ENCODE assay signal across 13 cellular contexts in the genomic region with DNA sequence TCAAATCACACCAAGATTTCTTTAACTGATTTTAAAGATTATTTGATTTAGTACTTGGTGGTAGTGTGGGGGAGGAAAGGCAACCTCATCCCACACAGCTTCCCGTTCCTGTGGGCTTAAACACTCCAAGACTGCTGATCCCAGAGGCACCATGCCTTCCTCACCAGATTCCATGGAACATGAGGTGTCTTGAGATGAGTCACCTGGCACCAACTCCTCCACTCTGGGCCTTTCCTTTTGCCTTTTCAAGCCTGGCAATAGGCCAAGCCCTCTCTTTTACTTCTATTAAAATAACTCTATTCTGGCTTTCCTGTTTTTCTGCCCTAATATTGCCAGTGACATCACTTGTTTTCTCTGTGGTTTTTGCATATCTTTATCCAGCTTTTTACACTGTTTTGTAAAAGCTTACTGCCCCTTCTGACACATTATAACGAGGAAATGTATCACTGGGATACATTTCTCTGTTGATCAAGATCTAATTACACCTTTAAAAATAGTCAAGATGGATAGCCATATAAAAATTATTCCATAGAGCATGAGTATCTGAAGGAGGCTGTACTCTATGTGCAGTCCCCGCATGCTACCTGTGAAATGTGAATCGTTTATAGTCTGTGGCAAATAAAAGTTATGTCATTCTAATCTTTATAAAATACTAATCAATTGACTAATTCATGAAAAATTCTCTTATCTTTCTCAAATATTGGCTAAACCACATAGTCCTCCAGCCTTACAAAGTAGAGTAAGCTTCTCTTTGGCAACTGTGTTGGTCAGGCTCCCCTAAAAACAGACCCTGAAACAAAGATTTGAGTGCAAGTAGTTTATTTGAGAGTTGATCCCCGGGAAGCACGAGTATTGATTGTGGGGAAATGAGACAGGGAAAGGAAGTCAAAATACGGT.
DNase-seq lines count a peak whose midpoint lies in the region; ATAC-seq, FAIRE-seq and TF ChIP-seq lines count a peak whose summit lies in the region.
"Had no signal": no experiment of that assay in that cellular context is flagged by ENCODE, and none has a peak within 500 bp of the region (broad histone marks: within the 10 kb centered on the region; RNA-seq: fewer than 3 reads in every experiment).

No MANE protein-coding gene starts in this region.

- no peak overlapping the region for H3K4me3 Mint-ChIP-seq in T-helper 2 cell treated with Interferon-gamma antibody and Interleukin-4, amounts not matched to agents 5 μg/mL and 100 μg/mL, for 36 hours
- H3K4me3 Mint-ChIP-seq: H9 had no signal

- no peak overlapping the region for H2AFZ ChIP-seq in HepG2 (ENCODE audit: low read length)

- H3K79me2 ChIP-seq in HepG2 (ENCODE audit: insufficient read depth, low read length): no peaks in the 10 kb centered on the region

- no TSS peak for BruUV-seq in HepG2 (replicated peaks; lab: Mats Ljungman, UMichigan)

- TF ChIP-seq POLR2A in HepG2 (IDR thresholded peaks at IDR 0.05; ENCODE audit: insufficient read depth in 1 of 2, low read depth in 2 of 2, low read length in 2 of 2): no peak

- H3K27me3 ChIP-seq in bronchial epithelial cell (ENCODE audit: control insufficient read depth, insufficient read depth, low read length) (no peaks in the 10 kb centered on the region), HepG2 (ENCODE audit: control insufficient read depth in 1 of 2, insufficient read depth in 2 of 2, low read length in 2 of 2) (no peaks in the 10 kb centered on the region)

- DNase-seq in AG04449 (ENCODE audit: low read depth, low spot score) (peak; percentile 88), HT1080 (ENCODE audit: low read depth) (peak; percentile 94), bronchial epithelial cell (ENCODE audit: low read depth) (peak; percentile 94), kidney tubule cell (ENCODE audit: low spot score) (peak; percentile 95), HepG2 (ENCODE audit: low spot score) (no peak)
- no peak for DNase-seq in stimulated activated CD4-positive, alpha-beta T cell treated with anti-CD3 and anti-CD28 coated beads, Interleukin-2, amount 100 ng/mL, for 48 hours
- no peak for DNase-seq in T-helper 2 cell treated with Interferon-gamma antibody and Interleukin-4, amounts not matched to agents 5 μg/mL and 100 μg/mL, for 36 hours (ENCODE audit: low spot score)
- DNase-seq: activated effector memory CD4-positive, alpha-beta T cell treated with anti-CD3 and anti-CD28 coated beads, Interleukin-2, amount 50 U/mL, for 16 hours; CD4-positive, CD25-positive, alpha-beta regulatory T cell; H9; NCI-H69 had no signal

- H3K4me3 ChIP-seq in AG04449 (ENCODE audit: low read depth, low read length): no peak overlapping the region
- no peak overlapping the region for H3K4me3 ChIP-seq in bronchial epithelial cell (ENCODE audit: low read depth, low read length)
- H3K4me3 ChIP-seq in HepG2 (replicated peaks in 1 of 3; ENCODE audit: insufficient read depth in 1 of 3, low read depth in 2 of 3, low read length in 3 of 3): no peak overlapping the region

- in situ Hi-C loops in HepG2 (cut with HindIII; ENCODE audit: extremely low pct_ligation_motif_present, low pct_unique_long_range_greater_than_20kb): no loop called here

- H3K27ac Mint-ChIP-seq in T-helper 2 cell treated with Interferon-gamma antibody and Interleukin-4, amounts not matched to agents 5 μg/mL and 100 μg/mL, for 36 hours: no peak overlapping the region
- H3K27ac Mint-ChIP-seq: CD4-positive, CD25-positive, alpha-beta regulatory T cell; H9 had no signal

- no peak overlapping the region for H3K27ac ChIP-seq in HepG2 (ENCODE audit: extremely low read length, insufficient read depth, low read length)

- no peaks in the 10 kb centered on the region for H3K9me3 Mint-ChIP-seq in T-helper 2 cell treated with Interferon-gamma antibody and Interleukin-4, amounts not matched to agents 5 μg/mL and 100 μg/mL, for 36 hours
- H3K9me3 Mint-ChIP-seq: H9 had no signal

- H3K4me1 ChIP-seq in HepG2 (ENCODE audit: insufficient read depth, low read length): no peaks in the 10 kb centered on the region

- intact Hi-C loops in HepG2 (cut with micrococcal nuclease; ENCODE audit: unreplicated experiment): no loop called here

- CTCF ChIA-PET in AG04449 (lab: Yijun Ruan, JAX) (interaction anchor here (1.4 kb wide), 1 partner anchor 216 kb away, joined by 5 read pairs; no protein-coding TSS in a partner anchor), HepG2 (lab: Yijun Ruan, JAX; ENCODE audit: low intra/inter-chr PET ratio, low total read pairs) (no interaction called here)

- no peak for FAIRE-seq in bronchial epithelial cell (lab: Jason Lieb, UNC)
- no peak for FAIRE-seq in HepG2 (lab: Jason Lieb, UNC)
- FAIRE-seq: endometrium had no signal

- H3K36me3 ChIP-seq in bronchial epithelial cell (ENCODE audit: control insufficient read depth, insufficient read depth, low read length) (no peaks in the 10 kb centered on the region), HepG2 (replicated peaks in 1 of 2; ENCODE audit: control insufficient read depth in 1 of 2, insufficient read depth in 2 of 2, low read length in 2 of 2) (no peaks in the 10 kb centered on the region)

- no peaks in the 10 kb centered on the region for H3K36me3 Mint-ChIP-seq in T-helper 2 cell treated with Interferon-gamma antibody and Interleukin-4, amounts not matched to agents 5 μg/mL and 100 μg/mL, for 36 hours (ENCODE audit: low read depth)
- H3K36me3 Mint-ChIP-seq: CD4-positive, CD25-positive, alpha-beta regulatory T cell had no signal

- H3K4me1 Mint-ChIP-seq in T-helper 2 cell treated with Interferon-gamma antibody and Interleukin-4, amounts not matched to agents 5 μg/mL and 100 μg/mL, for 36 hours (ENCODE audit: low read depth): no peaks in the 10 kb centered on the region
- H3K4me1 Mint-ChIP-seq: CD4-positive, CD25-positive, alpha-beta regulatory T cell; H9 had no signal

- H3K9me3 ChIP-seq in HepG2 (ENCODE audit: low read length): no peaks in the 10 kb centered on the region

- POLR2A ChIA-PET in AG04449 (lab: Yijun Ruan, JAX): no interaction called here
- POLR2A ChIA-PET in HepG2 (lab: Yijun Ruan, JAX): no interaction called here

- 2% methylated on average over 7 of the region's 7 CpGs for whole genome bisulfite sequencing in HepG2 (ENCODE audit: low lambda C conversion rate)

- TF ChIP-seq EP300 in HepG2 (IDR thresholded peaks at IDR 0.05; ENCODE audit: low read depth in 2 of 2, low read length in 2 of 2) (no peak), HepG2 (CRISPR knock-in tag; IDR thresholded peaks at IDR 0.05; ENCODE audit: borderline replicate concordance) (no peak)

- ATAC-seq in HepG2 (no peak), HG03108 (IDR thresholded peaks at IDR 0.05; ENCODE audit: unreplicated experiment) (no peak)

- no peak overlapping the region for H3K4me2 ChIP-seq in HepG2 (ENCODE audit: low read depth, low read length)

- TF ChIP-seq CTCF in AG04449 (IDR thresholded peaks at IDR 0.05; ENCODE audit: insufficient read depth, low read length, missing control alignments): no peak
- TF ChIP-seq CTCF in bronchial epithelial cell (IDR thresholded peaks at IDR 0.05; ENCODE audit: insufficient read depth, low read length, severe bottlenecking): no peak
- no peak for TF ChIP-seq CTCF in HepG2 (CRISPR knock-in tag; IDR thresholded peaks at IDR 0.05)

- TF ChIP-seq RAD21 in HepG2 (CRISPR knock-in tag; IDR thresholded peaks at IDR 0.05): no peak

- no peak overlapping the region for H3K9ac ChIP-seq in HepG2 (ENCODE audit: insufficient read depth, low read depth, low read length)

- no peaks in the 10 kb centered on the region for H4K20me1 ChIP-seq in HepG2 (ENCODE audit: insufficient read depth, low read length)

- peaks cover 2% of the 10 kb centered on the region for H3K27me3 Mint-ChIP-seq in T-helper 2 cell treated with Interferon-gamma antibody and Interleukin-4, amounts not matched to agents 5 μg/mL and 100 μg/mL, for 36 hours (ENCODE audit: low read depth)

TF ChIP-seq in HepG2, 621 proteins besides CTCF, POLR2A, EP300 and RAD21:
- TF ChIP-seq ZBTB3 (CRISPR knock-in tag; IDR thresholded peaks at IDR 0.05; ENCODE audit: borderline replicate concordance, low read depth) (no peak), ZSCAN9 (CRISPR knock-in tag; IDR thresholded peaks at IDR 0.05; ENCODE audit: borderline replicate concordance) (no peak)
- TF ChIP-seq, protein P1, sequence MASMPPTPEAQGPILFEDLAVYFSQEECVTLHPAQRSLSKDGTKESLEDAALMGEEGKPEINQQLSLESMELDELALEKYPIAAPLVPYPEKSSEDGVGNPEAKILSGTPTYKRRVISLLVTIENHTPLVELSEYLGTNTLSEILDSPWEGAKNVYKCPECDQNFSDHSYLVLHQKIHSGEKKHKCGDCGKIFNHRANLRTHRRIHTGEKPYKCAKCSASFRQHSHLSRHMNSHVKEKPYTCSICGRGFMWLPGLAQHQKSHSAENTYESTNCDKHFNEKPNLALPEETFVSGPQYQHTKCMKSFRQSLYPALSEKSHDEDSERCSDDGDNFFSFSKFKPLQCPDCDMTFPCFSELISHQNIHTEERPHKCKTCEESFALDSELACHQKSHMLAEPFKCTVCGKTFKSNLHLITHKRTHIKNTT (CRISPR knock-in tag; IDR thresholded peaks at IDR 0.05): no peak
- TF ChIP-seq, protein P2, sequence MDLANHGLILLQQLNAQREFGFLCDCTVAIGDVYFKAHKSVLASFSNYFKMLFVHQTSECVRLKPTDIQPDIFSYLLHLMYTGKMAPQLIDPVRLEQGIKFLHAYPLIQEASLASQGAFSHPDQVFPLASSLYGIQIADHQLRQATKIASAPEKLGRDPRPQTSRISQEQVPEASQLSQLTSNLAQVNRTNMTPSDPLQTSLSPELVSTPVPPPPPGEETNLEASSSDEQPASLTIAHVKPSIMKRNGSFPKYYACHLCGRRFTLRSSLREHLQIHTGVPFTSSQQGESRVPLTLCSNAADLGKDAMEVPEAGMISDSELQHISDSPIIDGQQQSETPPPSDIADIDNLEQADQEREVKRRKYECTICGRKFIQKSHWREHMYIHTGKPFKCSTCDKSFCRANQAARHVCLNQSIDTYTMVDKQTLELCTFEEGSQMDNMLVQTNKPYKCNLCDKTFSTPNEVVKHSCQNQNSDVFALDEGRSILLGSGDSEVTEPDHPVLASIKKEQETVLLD (CRISPR knock-in tag; IDR thresholded peaks at IDR 0.05; ENCODE audit: low read depth): no peak

Comparison
In these comparisons a context has a peak if more than half of its experiments do, and no peak if none do; other contexts are left out.
1. DNase-seq: peak in AG04449 (single experiment), HT1080 (single experiment), bronchial epithelial cell (single experiment) and kidney tubule cell (single experiment); none in HepG2 (single experiment), stimulated activated CD4-positive, alpha-beta T cell treated with anti-CD3 and anti-CD28 coated beads, Interleukin-2, amount 100 ng/mL, for 48 hours (0 of 2) and T-helper 2 cell treated with Interferon-gamma antibody and Interleukin-4, amounts not matched to agents 5 μg/mL and 100 μg/mL, for 36 hours (single experiment).